Comparison of ENCODE assay signal across 13 cellular contexts in genomic region chr2:28450901-28451565, GRCh38.
"Had no signal": no experiment of that assay in that cellular context is flagged by ENCODE, and none has a peak within 500 bp of the region (broad histone marks: within the 10 kb centered on the region; RNA-seq: fewer than 3 reads in every experiment).

No MANE protein-coding gene starts in this region.

- FAIRE-seq: TTC549 had no signal

- H3K4me3 ChIP-seq: transverse colon had no signal

- H3K36me3 ChIP-seq: transverse colon had no signal

- H3K4me1 ChIP-seq: transverse colon had no signal

- H3K4me3 Mint-ChIP-seq: activated B cell treated with CpG ODN at 0.5 μM for 24 hours; naive thymus-derived CD8-positive, alpha-beta T cell; T-helper 1 cell treated with Interleukin-12 subunit alpha and Interleukin-12 subunit beta and Interleukin-4 antibody, amounts not matched to agents 30 μg/mL and 1 μg/mL, for 36 hours had no signal

- H3K36me3 Mint-ChIP-seq: naive thymus-derived CD8-positive, alpha-beta T cell had no signal

- ATAC-seq: foreskin keratinocyte; naive thymus-derived CD8-positive, alpha-beta T cell had no signal

- H3K9me3 ChIP-seq: transverse colon had no signal

- H3K27ac Mint-ChIP-seq: activated B cell treated with CpG ODN at 0.5 μM for 24 hours had no signal

- H3K9me3 Mint-ChIP-seq: activated B cell treated with CpG ODN at 0.5 μM for 24 hours; T-helper 1 cell treated with Interleukin-12 subunit alpha and Interleukin-12 subunit beta and Interleukin-4 antibody, amounts not matched to agents 30 μg/mL and 1 μg/mL, for 36 hours had no signal

- H3K27me3 Mint-ChIP-seq: naive thymus-derived CD8-positive, alpha-beta T cell had no signal

- H3K4me1 Mint-ChIP-seq: activated B cell treated with CpG ODN at 0.5 μM for 24 hours had no signal

- DNase-seq: activated B cell treated with CpG ODN at 0.5 μM for 24 hours; activated CD4-positive, alpha-beta T cell treated with anti-CD3 and anti-CD28 coated beads, Interleukin-2, amount 50 U/mL, for 1 hour; aorta; effector memory CD4-positive, alpha-beta T cell; foreskin keratinocyte; glutamatergic neuron; mesenchymal stem cell; naive thymus-derived CD8-positive, alpha-beta T cell; stimulated activated CD4-positive, alpha-beta T cell treated with anti-CD3 and anti-CD28 coated beads, Interleukin-4, amount 100 ng/mL, for 1 hour; stimulated activated naive CD4-positive, alpha-beta T cell; transverse colon had no signal

- H3K27ac ChIP-seq: transverse colon had no signal
